ENCODE assay signal across 8 cellular contexts in the genomic region with DNA sequence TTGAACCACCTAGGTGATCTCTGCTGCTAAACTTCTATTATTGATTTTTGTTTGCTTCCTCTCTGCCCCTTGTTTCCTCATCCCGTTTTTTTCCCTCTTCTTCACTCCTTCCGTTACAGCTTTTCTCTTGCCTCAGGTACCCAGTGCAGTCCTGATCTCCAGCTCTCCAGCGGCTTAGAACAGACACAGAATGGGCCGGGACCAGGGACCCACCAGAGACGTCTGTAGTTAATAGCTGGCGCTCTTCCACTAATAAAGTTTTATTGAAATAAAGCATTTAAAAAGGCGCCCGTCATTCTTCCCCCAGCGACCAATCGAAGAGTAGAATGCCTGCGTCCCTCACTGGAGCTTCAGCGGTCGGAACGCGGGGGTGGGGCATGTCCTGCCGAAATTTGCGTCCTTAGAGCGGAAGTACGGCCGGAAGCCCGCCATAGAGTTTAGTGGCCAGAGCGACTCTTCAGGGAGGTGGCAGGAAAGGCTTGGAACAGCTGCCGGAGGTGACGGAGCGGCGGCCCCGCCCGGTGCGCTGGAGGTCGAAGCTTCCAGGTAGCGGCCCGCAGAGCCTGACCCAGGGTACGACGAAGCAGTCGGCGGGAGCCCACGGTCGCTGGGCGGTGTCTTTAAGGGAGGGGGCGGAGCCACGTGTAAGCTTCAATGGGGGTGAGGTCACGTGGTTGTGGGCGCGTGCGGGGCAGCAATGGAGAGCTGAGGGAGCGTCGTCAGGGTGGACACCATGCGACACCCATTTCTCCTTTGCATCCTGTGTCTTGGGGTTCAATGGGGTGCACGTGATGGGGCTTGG. TPM values are rescaled to one million over a fixed set of nuclear protein-coding genes. Genes with fewer than 3 reads are reported as not detected.
DNase-seq lines count a peak whose midpoint lies in the region; ATAC-seq and TF ChIP-seq lines count a peak whose summit lies in the region.

A gene with protein sequence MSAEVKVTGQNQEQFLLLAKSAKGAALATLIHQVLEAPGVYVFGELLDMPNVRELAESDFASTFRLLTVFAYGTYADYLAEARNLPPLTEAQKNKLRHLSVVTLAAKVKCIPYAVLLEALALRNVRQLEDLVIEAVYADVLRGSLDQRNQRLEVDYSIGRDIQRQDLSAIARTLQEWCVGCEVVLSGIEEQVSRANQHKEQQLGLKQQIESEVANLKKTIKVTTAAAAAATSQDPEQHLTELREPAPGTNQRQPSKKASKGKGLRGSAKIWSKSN (plus strand): TSS at position 440 of the 802 bp plus-strand sequence. CDS start 611 bp downstream, outside the sequence.

- peak within 1 kb of the TSS; percentile 86 to 97 for H3K27ac ChIP-seq in left lung

- peaks cover 0 to 3% (median 1%) of the 10 kb centered on the region in 3 donors for H3K27me3 Mint-ChIP-seq in CD14-positive monocyte (ENCODE audit: low read depth in 3 of 3)

- TF ChIP-seq CTCF in CD14-positive monocyte (IDR thresholded peaks at IDR 0.05) (no peak), left lung (IDR thresholded peaks at IDR 0.05) (peak in 1 of 2 donors; percentile 21)

- intact Hi-C loops in CD14-positive monocyte (cut with micrococcal nuclease) (loop anchor here (2.0 to 10.0 kb wide), 2 partner anchors 59 to 61 kb away; a partner anchor contains a TSS), left lung (cut with DNase I) (no loop called here)

- H3K27ac Mint-ChIP-seq in CD14-positive monocyte: peak within 1 kb of the TSS; percentile 93 to 99 (median 98)

- peaks cover 7 to 20% of the 10 kb centered on the region in 2 donors for H3K4me1 ChIP-seq in left lung

- peaks cover 18% of the 10 kb centered on the region for H3K4me1 Mint-ChIP-seq in CD14-positive monocyte

- H3K4me3 Mint-ChIP-seq in CD14-positive monocyte: peak within 1 kb of the TSS; percentile 93 to 99

- H3K4me3 ChIP-seq in left lung: peak within 1 kb of the TSS; percentile 60 to 61

- peaks cover 24 to 31% of the 10 kb centered on the region in 2 donors for H3K36me3 Mint-ChIP-seq in CD14-positive monocyte

- H3K27me3 ChIP-seq in left lung: peaks cover 0 to under 1% of the 10 kb centered on the region in 2 donors

- H3K9me3 ChIP-seq in left lung: no peaks in the 10 kb centered on the region

- ATAC-seq in GM19397 (IDR thresholded peaks at IDR 0.05; ENCODE audit: unreplicated experiment) (peak; percentile 91), HG03571 (IDR thresholded peaks at IDR 0.05; ENCODE audit: unreplicated experiment) (peak; percentile 89), left lung (peak; percentile 98)

- H3K36me3 ChIP-seq in left lung: peaks cover 0 to 19% of the 10 kb centered on the region in 2 donors

- peaks cover 0 to 2% (median 0%) of the 10 kb centered on the region in 7 donors for H3K9me3 Mint-ChIP-seq in CD14-positive monocyte

- DNase-seq in CD14-positive monocyte (ENCODE audit: low spot score) (peak; percentile 97), NCI-H82 (lab: John Stamatoyannopoulos, UW) (peak; percentile 100), dermis blood vessel endothelial cell (peak; percentile 99), left lung (peak; percentile 99)
- peak; percentile 98 to 99 for DNase-seq in activated CD4-positive, alpha-beta T cell treated with anti-CD3 and anti-CD28 coated beads, Interleukin-2, amount 50 U/mL, for 48 hours
- peak; percentile 89 to 94 for DNase-seq in stimulated activated CD4-positive, alpha-beta T cell treated with anti-CD3 and anti-CD28 coated beads, Interleukin-2, amount 100 ng/mL, for 48 hours

RNA-seq across cellular contexts. Expression of the gene that starts here (rescaled TPM):
- 10 to 100 TPM; 70.1 to 77.1 TPM for polyA plus RNA-seq in CD14-positive monocyte
- 31.7 and 41.4 TPM in 2 replicates for total RNA-seq in dermis blood vessel endothelial cell
- 10 to 100 TPM; 66.0 to 67.5 TPM for total RNA-seq in left lung

Comparison
In these comparisons a context has a peak if more than half of its experiments do, and no peak if none do; other contexts are left out.
1. Peak in every context shown above with its lines: DNase-seq, ATAC-seq, H3K4me3 ChIP-seq and H3K27ac ChIP-seq.
2. intact Hi-C loops: an anchor here in CD14-positive monocyte (2.0 to 10.0 kb wide); none called in left lung.